Comparison of ENCODE assay signal across 17 cellular contexts in the genomic region with DNA sequence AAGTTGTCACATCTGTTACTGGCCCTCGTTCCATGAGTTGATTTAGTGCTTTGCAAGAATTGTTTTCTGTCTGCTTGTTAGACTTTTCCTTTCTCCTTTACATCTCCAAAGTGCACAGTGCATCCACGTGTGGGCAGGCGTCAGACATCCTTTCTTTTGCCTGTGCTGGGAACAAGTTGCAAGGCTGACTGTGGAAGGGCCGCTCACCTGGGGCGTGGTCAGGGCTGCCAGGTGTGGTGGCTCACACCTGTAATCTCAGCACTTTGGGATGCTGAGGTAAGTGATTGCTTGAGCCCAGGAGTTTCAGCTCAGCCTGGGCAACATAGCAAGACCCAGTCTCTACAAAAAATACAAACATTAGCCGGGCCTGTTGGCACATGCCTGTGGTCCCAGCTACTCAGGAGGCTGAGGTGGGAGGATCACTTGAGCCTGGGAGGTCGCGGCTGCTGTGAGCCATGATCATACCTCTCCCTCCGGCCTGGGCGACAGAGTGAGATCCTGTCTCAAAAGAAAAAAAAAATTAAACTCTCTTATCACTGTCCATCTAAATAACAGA.
"Had no signal": no experiment of that assay in that cellular context is flagged by ENCODE, and none has a peak within 500 bp of the region (broad histone marks: within the 10 kb centered on the region; RNA-seq: fewer than 3 reads in every experiment).

No MANE protein-coding gene starts in this region.

- H3K27ac Mint-ChIP-seq: activated naive CD8-positive, alpha-beta T cell treated with anti-CD3 and anti-CD28 coated beads, Interleukin-2, amount 10 ng/mL, durations not matched to agents 7 days and 5 days; activated T-cell treated with anti-CD3 and anti-CD28 coated beads, Interleukin-2, amount 50 U/mL, for 24 hours; activated T-helper 2 cell treated with anti-CD3 and anti-CD28 coated beads, Interferon-gamma antibody, Interleukin-2, Interleukin-4, amounts not matched to agents 10 μg/mL and 5 μg/mL and 100 μg/mL, durations not matched to agents 14 hours and 24 hours and 36 hours; stimulated activated naive B cell treated with anti-CD40 and anti-IgM and Interleukin-4, amounts not matched to agents 10 μg/mL and 1 μg/mL and 100 μg/mL, for 72 hours; T-helper 17 cell had no signal

- H3K4me1 ChIP-seq: colonic mucosa, pancreas had no signal

- H3K27ac ChIP-seq: brain microvascular endothelial cell, colonic mucosa, heart left ventricle, left lung, pancreas had no signal

- H3K36me3 ChIP-seq: brain microvascular endothelial cell, colonic mucosa, left lung, pancreas, thyroid gland had no signal

- H3K27me3 Mint-ChIP-seq: activated CD4-positive, alpha-beta T cell treated with anti-CD3 and anti-CD28 coated beads for 36 hours; activated T-cell treated with anti-CD3 and anti-CD28 coated beads, Interleukin-2, amount 50 U/mL, for 24 hours; central memory CD8-positive, alpha-beta T cell had no signal

- H3K36me3 Mint-ChIP-seq: activated naive CD8-positive, alpha-beta T cell treated with anti-CD3 and anti-CD28 coated beads, Interleukin-2, amount 10 ng/mL, durations not matched to agents 7 days and 5 days; stimulated activated naive B cell treated with anti-CD40 and anti-IgM and Interleukin-4, amounts not matched to agents 10 μg/mL and 1 μg/mL and 100 μg/mL, for 72 hours had no signal

- ATAC-seq: activated CD4-positive, alpha-beta T cell treated with anti-CD3 and anti-CD28 coated beads for 36 hours; heart left ventricle; left lung; pancreas; stimulated activated naive B cell treated with anti-CD40 and anti-IgM and Interleukin-4, amounts not matched to agents 10 μg/mL and 1 μg/mL and 100 μg/mL, for 72 hours; T-helper 17 cell had no signal

- H3K27me3 ChIP-seq: brain microvascular endothelial cell, colonic mucosa, heart left ventricle, left lung, pancreas, thyroid gland had no signal

- H3K4me3 Mint-ChIP-seq: activated CD4-positive, alpha-beta T cell treated with anti-CD3 and anti-CD28 coated beads for 36 hours; activated naive CD8-positive, alpha-beta T cell treated with anti-CD3 and anti-CD28 coated beads, Interleukin-2, amount 10 ng/mL, durations not matched to agents 7 days and 5 days; activated T-cell treated with anti-CD3 and anti-CD28 coated beads, Interleukin-2, amount 50 U/mL, for 24 hours; central memory CD8-positive, alpha-beta T cell; stimulated activated naive B cell treated with anti-CD40 and anti-IgM and Interleukin-4, amounts not matched to agents 10 μg/mL and 1 μg/mL and 100 μg/mL, for 72 hours; T-helper 17 cell had no signal

- H3K9me3 Mint-ChIP-seq: activated naive CD8-positive, alpha-beta T cell treated with anti-CD3 and anti-CD28 coated beads, Interleukin-2, amount 10 ng/mL, durations not matched to agents 7 days and 5 days; activated T-cell treated with anti-CD3 and anti-CD28 coated beads, Interleukin-2, amount 50 U/mL, for 24 hours; activated T-helper 2 cell treated with anti-CD3 and anti-CD28 coated beads, Interferon-gamma antibody, Interleukin-2, Interleukin-4, amounts not matched to agents 10 μg/mL and 5 μg/mL and 100 μg/mL, durations not matched to agents 14 hours and 24 hours and 36 hours; central memory CD8-positive, alpha-beta T cell; stimulated activated naive B cell treated with anti-CD40 and anti-IgM and Interleukin-4, amounts not matched to agents 10 μg/mL and 1 μg/mL and 100 μg/mL, for 72 hours had no signal

- H3K9me3 ChIP-seq: colonic mucosa, heart left ventricle, left lung, pancreas, thyroid gland had no signal

- H3K4me3 ChIP-seq: colonic mucosa, heart left ventricle, left lung, pancreas, thyroid gland had no signal

- DNase-seq: activated CD4-positive, alpha-beta T cell treated with anti-CD3 and anti-CD28 coated beads for 36 hours; activated CD4-positive, alpha-beta T cell treated with anti-CD3 and anti-CD28 coated beads, Interleukin-2, amount 50 U/mL, for 48 hours; activated naive CD4-positive, alpha-beta T cell treated with Interleukin-2 at 50 U/mL for 16 hours; activated naive CD8-positive, alpha-beta T cell treated with anti-CD3 and anti-CD28 coated beads, Interleukin-2, amount 10 ng/mL, durations not matched to agents 7 days and 5 days; activated T-cell treated with anti-CD3 and anti-CD28 coated beads, Interleukin-2, amount 50 U/mL, for 24 hours; brain microvascular endothelial cell; colonic mucosa; erythroblast; mammary epithelial cell; pancreas; stimulated activated naive B cell treated with anti-CD40 and anti-IgM and Interleukin-4, amounts not matched to agents 10 μg/mL and 1 μg/mL and 100 μg/mL, for 72 hours; T-helper 17 cell had no signal
